In the genomic region with DNA sequence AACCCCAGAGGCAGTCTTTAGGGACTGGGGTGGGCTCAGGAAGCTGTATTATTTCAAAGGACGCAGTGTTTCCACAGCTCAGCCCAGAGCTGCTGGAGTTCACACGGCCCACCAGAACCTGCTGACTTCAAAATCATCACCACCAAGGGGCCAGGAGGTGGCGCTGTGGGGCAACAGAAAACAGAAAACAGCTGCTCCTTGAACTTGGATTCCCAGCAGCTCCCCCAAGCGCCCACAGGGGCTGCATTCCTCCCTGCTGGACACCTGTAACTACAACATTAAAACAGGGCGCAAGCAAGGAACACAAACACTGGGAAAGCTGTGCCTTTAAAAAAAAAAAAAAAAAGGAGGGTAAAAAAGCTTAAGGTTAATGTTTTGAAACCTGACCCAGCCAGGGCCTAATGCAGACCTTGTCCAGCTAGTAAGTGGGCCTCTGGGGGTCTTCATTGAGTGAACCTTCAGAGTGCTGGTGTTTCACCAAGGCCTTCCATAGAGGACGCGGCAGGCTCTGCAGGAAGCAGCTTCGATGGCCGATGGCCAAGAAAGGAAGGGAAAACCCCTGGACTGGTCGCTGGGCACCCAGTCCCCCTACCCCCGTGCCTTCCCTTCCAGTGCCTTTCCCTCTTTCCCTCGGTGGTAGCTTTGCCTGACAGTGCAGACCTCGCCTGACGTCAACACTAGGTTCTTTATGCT, we compare ENCODE assay signal across 8 cellular contexts. TPM values are rescaled to one million over a fixed set of nuclear protein-coding genes. Genes with fewer than 3 reads are reported as not detected.
DNase-seq lines count a peak whose midpoint lies in the region; ATAC-seq and TF ChIP-seq lines count a peak whose summit lies in the region.

No MANE protein-coding gene starts in this region.

- H3K4me1 ChIP-seq in ovary (ENCODE audit: insufficient read depth) = peaks cover 25% of the 10 kb centered on the region
- H3K4me1 ChIP-seq in thyroid gland = peaks cover 4 to 27% of the 10 kb centered on the region in 2 donors

- no peak for TF ChIP-seq POLR2A in ovary (IDR thresholded peaks at IDR 0.05)
- no peak for TF ChIP-seq POLR2A in thyroid gland (IDR thresholded peaks at IDR 0.05)

- TF ChIP-seq CTCF in ovary (IDR thresholded peaks at IDR 0.05) = peak; percentile 71 to 95 (median 91)
- TF ChIP-seq CTCF in thyroid gland (IDR thresholded peaks at IDR 0.05) = peak; percentile 69 to 98 (median 88)

- H3K27me3 ChIP-seq in ovary (no peaks in the 10 kb centered on the region), thyroid gland (no peaks in the 10 kb centered on the region)

- H3K9me3 ChIP-seq in ovary (no peaks in the 10 kb centered on the region), thyroid gland (no peaks in the 10 kb centered on the region)

- H3K36me3 ChIP-seq in ovary (no peaks in the 10 kb centered on the region), thyroid gland (peaks cover 0 to 5% of the 10 kb centered on the region in 2 donors)

- peak; percentile 57 for ATAC-seq in GM18868 (IDR thresholded peaks at IDR 0.05; ENCODE audit: unreplicated experiment)

- no peak for TF ChIP-seq EP300 in ovary (IDR thresholded peaks at IDR 0.05)

- H3K27ac ChIP-seq in ovary (peak overlapping the region in 1 of 2 donors; percentile 86), thyroid gland (peak overlapping the region in 2 of 3 donors; percentile 4 to 75)

- intact Hi-C loops in ovary (cut with DNase I) (loop anchor here (1.0 to 10.0 kb wide), 6 partner anchors 44 to 234 kb away; no protein-coding TSS in a partner anchor), thyroid gland (cut with DNase I) (loop anchor here (2.0 to 10.0 kb wide), 2 partner anchors 60 to 232 kb away; no protein-coding TSS in a partner anchor)

- H3K4me3 ChIP-seq in ovary (no peak overlapping the region), thyroid gland (replicated peaks in 1 of 3) (no peak overlapping the region)

- DNase-seq in A172 (ENCODE audit: low spot score) (peak; percentile 94), NCI-H1092 (lab: John Stamatoyannopoulos, UW) (peak; percentile 74), SK-N-DZ (ENCODE audit: low spot score) (peak; percentile 89), glomerular endothelial cell (ENCODE audit: extremely low read depth, low read depth, low spot score) (peak; percentile 80), ovary (peak; percentile 90 to 94 (median 91)), thyroid gland (peak; percentile 93 to 94)
- peak; percentile 45 to 72 (median 61) for DNase-seq in activated naive CD4-positive, alpha-beta T cell (lab: John Stamatoyannopoulos, UW)

- 19 to 23% (median 20%) methylated on average over 14 of the region's 14 CpGs for WGBS in ovary, 3 donors
- 23 to 31% methylated on average over 12 to 13 of the region's 14 CpGs for WGBS in thyroid gland, 2 donors

RNA-seq across cellular contexts. Expression of gene MLPH, which starts 25.9 kb away (rescaled TPM):
- total RNA-seq in A172 (2014; rRNA removed; shearing (Covaris generic)) = 12.9 and 17.7 TPM in 2 replicates
- not detected in 2 replicates for polyA plus RNA-seq in SK-N-DZ (2014; cell fraction: cytosol; rRNA removed)
- not detected in 2 replicates for polyA plus RNA-seq in SK-N-DZ (2014; cell fraction: nucleus; rRNA removed)
- 22.0 and 27.2 TPM in 2 replicates for total RNA-seq in glomerular endothelial cell
- 10 to 100 TPM in 6 of 7 donors, 1 to 10 TPM in 1; 7.8 to 67.5 (median 30.7) TPM for total RNA-seq in ovary
- polyA plus RNA-seq in ovary = 10 to 100 TPM in 1 of 2 donors, 1 to 10 TPM in 1; 9.0 to 23.3 TPM
- total RNA-seq in thyroid gland = 100 to 1,000 TPM in 1 of 4 donors, 10 to 100 TPM in 3; 41.3 to 107 (median 58.6) TPM

RNA-seq across cellular contexts. Expression of gene PRLH, which starts 53.5 kb away (rescaled TPM):
- not detected in 2 replicates for total RNA-seq in A172 (2014; rRNA removed; shearing (Covaris generic))
- polyA plus RNA-seq in SK-N-DZ (2014; cell fraction: cytosol; rRNA removed) = not detected in 2 replicates
- polyA plus RNA-seq in SK-N-DZ (2014; cell fraction: nucleus; rRNA removed) = not detected in 2 replicates
- total RNA-seq in glomerular endothelial cell = not detected in 2 replicates
- total RNA-seq in ovary = not detected
- not detected for polyA plus RNA-seq in ovary
- total RNA-seq in thyroid gland = not detected
